24 cellular contexts compared by ENCODE assay signal in the genomic region with DNA sequence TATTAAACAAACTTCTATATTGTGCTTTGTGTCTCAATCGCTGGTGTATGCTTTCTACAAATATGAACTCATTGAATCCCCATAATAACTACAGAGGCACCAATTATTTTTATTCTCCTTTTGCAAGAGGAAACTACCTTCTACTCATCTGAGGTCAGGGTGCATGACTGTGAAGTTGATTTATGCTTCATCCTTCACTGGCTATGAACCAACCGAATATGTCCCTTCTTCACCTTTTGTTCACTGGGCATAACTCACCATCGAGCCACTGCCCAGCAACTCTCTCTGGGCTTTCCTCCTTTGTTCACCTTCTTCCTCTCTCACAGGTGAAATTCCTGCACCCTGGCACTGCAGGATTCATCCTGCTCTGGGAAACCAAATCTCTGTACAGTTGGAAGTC.
"Had no signal": no experiment of that assay in that cellular context is flagged by ENCODE, and none has a peak within 500 bp of the region (broad histone marks: within the 10 kb centered on the region; RNA-seq: fewer than 3 reads in every experiment).

No MANE protein-coding gene starts in this region.

- ATAC-seq: heart right ventricle; left lung; lower lobe of right lung; naive thymus-derived CD8-positive, alpha-beta T cell; psoas muscle; right lobe of liver; stimulated activated naive CD8-positive, alpha-beta T cell treated with anti-CD3 and anti-CD28 coated beads, Interleukin-15, amount 100 ng/mL, for 72 hours had no signal

- H3K36me3 Mint-ChIP-seq: naive thymus-derived CD8-positive, alpha-beta T cell; type B pancreatic cell had no signal

- H3K4me3 ChIP-seq: heart right ventricle, hepatocyte, left lung, lower lobe of right lung, psoas muscle, right atrium auricular region, right lobe of liver, smooth muscle cell, tibial nerve, uterus had no signal

- FAIRE-seq: keratinocyte had no signal

- H3K4me1 ChIP-seq: left lung, lower lobe of right lung, parathyroid adenoma, psoas muscle, right atrium auricular region, right lobe of liver, tibial nerve, uterus had no signal

- H3K27ac Mint-ChIP-seq: naive thymus-derived CD8-positive, alpha-beta T cell; nephron; stimulated activated naive CD8-positive, alpha-beta T cell treated with anti-CD3 and anti-CD28 coated beads, Interleukin-15, amount 100 ng/mL, for 72 hours; type B pancreatic cell had no signal

- H3K27me3 ChIP-seq: hepatocyte, right atrium auricular region, right lobe of liver, uterus had no signal

- H3K27ac ChIP-seq: heart right ventricle, hepatocyte, left lung, lower lobe of right lung, parathyroid adenoma, psoas muscle, right atrium auricular region, right lobe of liver, tibial nerve, uterus had no signal

- H3K4me1 Mint-ChIP-seq: nephron; stimulated activated naive CD8-positive, alpha-beta T cell treated with anti-CD3 and anti-CD28 coated beads, Interleukin-15, amount 100 ng/mL, for 72 hours had no signal

- H3K9me3 ChIP-seq: heart right ventricle, left lung, lower lobe of right lung, psoas muscle, right atrium auricular region, right lobe of liver, tibial nerve, uterus had no signal

- H3K9me3 Mint-ChIP-seq: naive thymus-derived CD8-positive, alpha-beta T cell; nephron; neural crest cell; stimulated activated naive CD8-positive, alpha-beta T cell treated with anti-CD3 and anti-CD28 coated beads, Interleukin-15, amount 100 ng/mL, for 72 hours; type B pancreatic cell had no signal

- H3K36me3 ChIP-seq: heart right ventricle, left lung, lower lobe of right lung, right atrium auricular region, right lobe of liver, tibial nerve, uterus had no signal

- H3K4me2 ChIP-seq: hepatocyte, smooth muscle cell had no signal

- DNase-seq: heart right ventricle; left lung; lower lobe of right lung; mammary epithelial cell; mesenchymal stem cell; naive thymus-derived CD8-positive, alpha-beta T cell; nucleus accumbens; psoas muscle; right lobe of liver; stimulated activated CD4-positive, alpha-beta T cell treated with anti-CD3 and anti-CD28 coated beads, Interleukin-2, amount 100 ng/mL, for 24 hours; stimulated activated CD4-positive, alpha-beta T cell treated with anti-CD3 and anti-CD28 coated beads, Interleukin-4, amount 100 ng/mL, for 1 hour; stimulated activated naive CD4-positive, alpha-beta T cell treated with Interleukin-2 at 50 U/mL for 16 hours; stimulated activated naive CD8-positive, alpha-beta T cell treated with anti-CD3 and anti-CD28 coated beads, Interleukin-15, amount 100 ng/mL, for 72 hours; substantia nigra; uterus had no signal

- H3K4me3 Mint-ChIP-seq: naive thymus-derived CD8-positive, alpha-beta T cell; nephron; neural crest cell; stimulated activated naive CD8-positive, alpha-beta T cell treated with anti-CD3 and anti-CD28 coated beads, Interleukin-15, amount 100 ng/mL, for 72 hours; type B pancreatic cell had no signal

- H3K9ac ChIP-seq: parathyroid adenoma had no signal
